Comparison of ENCODE assay signal across 1 cellular context in genomic region chr2:237614151-237614720, GRCh38.
A peak's percentile ranks its signal among the peaks of the same experiment; 100 is the strongest.
TF ChIP-seq lines count a peak whose summit lies in the region.

No MANE protein-coding gene starts in this region.

TF ChIP-seq in HepG2, 621 proteins besides CTCF, POLR2A, EP300 and RAD21 (continued from another document and continues in another):
- TF ChIP-seq ZHX1 (CRISPR knock-in tag; IDR thresholded peaks at IDR 0.05; ENCODE audit: low read depth), result 0 out of 2 replicates have a peak, but pooled peaks have one; percentile 75
- no peak for TF ChIP-seq ZNF7 (CRISPR knock-in tag; IDR thresholded peaks at IDR 0.05)
- TF ChIP-seq SRSF9 (IDR thresholded peaks at IDR 0.05; ENCODE audit: borderline replicate concordance, insufficient read depth, low read depth, low read length, poor library complexity, severe bottlenecking), result no peak
- no peak for TF ChIP-seq ONECUT2 (CRISPR knock-in tag; IDR thresholded peaks at IDR 0.05)
- TF ChIP-seq STAT5B (CRISPR knock-in tag; IDR thresholded peaks at IDR 0.05), result 0 out of 2 replicates have a peak, but pooled peaks have one; percentile 77
- TF ChIP-seq ZNF235 (CRISPR knock-in tag; IDR thresholded peaks at IDR 0.05; ENCODE audit: borderline replicate concordance), result no peak
- no peak for TF ChIP-seq PAX8 (CRISPR knock-in tag; IDR thresholded peaks at IDR 0.05; ENCODE audit: borderline replicate concordance)
- peak; percentile 58; the same call in 1 of the 2 replicates for TF ChIP-seq ZFP91 (CRISPR knock-in tag; IDR thresholded peaks at IDR 0.05; ENCODE audit: borderline replicate concordance)
- no peak for TF ChIP-seq KLF15 (CRISPR knock-in tag; IDR thresholded peaks at IDR 0.05; ENCODE audit: borderline replicate concordance)
- peak; percentile 93 for TF ChIP-seq PITX1 (CRISPR knock-in tag; IDR thresholded peaks at IDR 0.05)
- no peak for TF ChIP-seq ZNF766 (CRISPR knock-in tag; IDR thresholded peaks at IDR 0.05; ENCODE audit: borderline replicate concordance)
- TF ChIP-seq DMAP1 (CRISPR knock-in tag; IDR thresholded peaks at IDR 0.05), result peak; percentile 86
- no peak; the same call in 1 of the 2 replicates for TF ChIP-seq AHR (CRISPR knock-in tag; IDR thresholded peaks at IDR 0.05)
- TF ChIP-seq HNF1A (IDR thresholded peaks at IDR 0.05; ENCODE audit: low read depth), result peak; percentile 77
- TF ChIP-seq HNF1A (CRISPR knock-in tag; IDR thresholded peaks at IDR 0.05; ENCODE audit: borderline replicate concordance), result peak; percentile 90
- TF ChIP-seq SETDB1 (CRISPR knock-in tag; IDR thresholded peaks at IDR 0.05; ENCODE audit: borderline replicate concordance), result no peak
- no peak for TF ChIP-seq AKNA (CRISPR knock-in tag; IDR thresholded peaks at IDR 0.05; ENCODE audit: borderline replicate concordance)
- TF ChIP-seq SMAD9 (CRISPR knock-in tag; IDR thresholded peaks at IDR 0.05), result no peak; the same call in 1 of the 2 replicates
- TF ChIP-seq SNAPC5 (CRISPR knock-in tag; IDR thresholded peaks at IDR 0.05; ENCODE audit: borderline replicate concordance), result no peak
- peak; percentile 77 for TF ChIP-seq ZFP36L1 (CRISPR knock-in tag; IDR thresholded peaks at IDR 0.05)
- no peak for TF ChIP-seq SIN3B (IDR thresholded peaks at IDR 0.05; ENCODE audit: low read length)
- TF ChIP-seq CSRNP2 (CRISPR knock-in tag; conservative IDR thresholded peaks at IDR 0.05; ENCODE audit: low read depth), result no peak
- TF ChIP-seq PBX2 (CRISPR knock-in tag; IDR thresholded peaks at IDR 0.05), result peak; percentile 39; the same call in 1 of the 2 replicates
- 0 out of 4 replicates have a peak, but pooled peaks of 1 of the 2 experiments have one; percentile 0 for TF ChIP-seq MAFK (conservative IDR thresholded peaks at IDR 0.05 in 1 of 2, IDR thresholded peaks at IDR 0.05 in 1 of 2; ENCODE audit: low read length in 2 of 2)
- peak; percentile 83; the same call in 1 of the 2 replicates for TF ChIP-seq ETV6 (CRISPR knock-in tag; conservative IDR thresholded peaks at IDR 0.05)
- peak; percentile 89 for TF ChIP-seq SP5 (CRISPR knock-in tag; IDR thresholded peaks at IDR 0.05; ENCODE audit: borderline replicate concordance, low read depth)
- peak; percentile 94 for TF ChIP-seq ZNF644 (CRISPR knock-in tag; IDR thresholded peaks at IDR 0.05; ENCODE audit: low read depth)
- TF ChIP-seq FLYWCH1 (CRISPR knock-in tag; IDR thresholded peaks at IDR 0.05), result no peak
- TF ChIP-seq ZFAT (CRISPR knock-in tag; conservative IDR thresholded peaks at IDR 0.05), result no peak
- TF ChIP-seq MXD3 (CRISPR knock-in tag; IDR thresholded peaks at IDR 0.05), result peak; percentile 58; the same call in 1 of the 2 replicates
- TF ChIP-seq ZNF251 (CRISPR knock-in tag; IDR thresholded peaks at IDR 0.05), result no peak
- TF ChIP-seq KAT8 (CRISPR knock-in tag; IDR thresholded peaks at IDR 0.05), result peak; percentile 86
- TF ChIP-seq TMF1 (CRISPR knock-in tag; IDR thresholded peaks at IDR 0.05; ENCODE audit: low read depth), result 0 out of 2 replicates have a peak, but pooled peaks have one; percentile 64
- TF ChIP-seq ZNF138 (CRISPR knock-in tag; IDR thresholded peaks at IDR 0.05; ENCODE audit: low read depth), result peak; percentile 77; the same call in 1 of the 2 replicates
- TF ChIP-seq ZSCAN5A (CRISPR knock-in tag; IDR thresholded peaks at IDR 0.05; ENCODE audit: borderline replicate concordance), result peak; percentile 40; the same call in 1 of the 2 replicates
- TF ChIP-seq PCBP1 (IDR thresholded peaks at IDR 0.05; ENCODE audit: borderline replicate concordance, low read depth, low read length), result no peak
- no peak for TF ChIP-seq NR3C1 (CRISPR knock-in tag; IDR thresholded peaks at IDR 0.05)
- no peak for TF ChIP-seq ZNF160 (CRISPR knock-in tag; IDR thresholded peaks at IDR 0.05)
- no peak for TF ChIP-seq MAF1 (CRISPR knock-in tag; IDR thresholded peaks at IDR 0.05; ENCODE audit: borderline replicate concordance)
- no peak for TF ChIP-seq MBD4 (IDR thresholded peaks at IDR 0.05; ENCODE audit: borderline replicate concordance, low read length)
- TF ChIP-seq RARG (CRISPR knock-in tag; IDR thresholded peaks at IDR 0.05; ENCODE audit: low read depth), result no peak
- peak; percentile 78 for TF ChIP-seq MYC (CRISPR knock-in tag; IDR thresholded peaks at IDR 0.05; ENCODE audit: borderline replicate concordance)
- TF ChIP-seq CBX5 (CRISPR knock-in tag; IDR thresholded peaks at IDR 0.05; ENCODE audit: borderline replicate concordance), result peak; percentile 90; the same call in 1 of the 2 replicates
- peak; percentile 97 for TF ChIP-seq MIER3 (CRISPR knock-in tag; IDR thresholded peaks at IDR 0.05; ENCODE audit: borderline replicate concordance)
- TF ChIP-seq MAFG (CRISPR knock-in tag; IDR thresholded peaks at IDR 0.05), result no peak
- peak; percentile 90 for TF ChIP-seq JUND (CRISPR knock-in tag; IDR thresholded peaks at IDR 0.05)
- no peak; the same call in 1 of the 2 replicates for TF ChIP-seq ZNF570 (CRISPR knock-in tag; IDR thresholded peaks at IDR 0.05; ENCODE audit: borderline replicate concordance)
- TF ChIP-seq EED (CRISPR knock-in tag; IDR thresholded peaks at IDR 0.05), result peak; percentile 84
